Comparison of ENCODE assay signal across 14 cellular contexts in genomic region chrX:154040863-154041262, GRCh38. TPM values are rescaled to one million over a fixed set of nuclear protein-coding genes. Genes with fewer than 3 reads are reported as not detected.
DNase-seq lines count a peak whose midpoint lies in the region; ATAC-seq and TF ChIP-seq lines count a peak whose summit lies in the region.
"Had no signal": no experiment of that assay in that cellular context is flagged by ENCODE, and none has a peak within 500 bp of the region (broad histone marks: within the 10 kb centered on the region; RNA-seq: fewer than 3 reads in every experiment).

No MANE protein-coding gene starts in this region.

- intact Hi-C loops in activated CD4-positive, alpha-beta T cell treated with anti-CD3 and anti-CD28 coated beads for 36 hours (cut with DNase I, micrococcal nuclease), result no loop called here

- no peak overlapping the region for H3K4me3 Mint-ChIP-seq in activated CD4-positive, alpha-beta T cell treated with anti-CD3 and anti-CD28 coated beads for 36 hours
- peak overlapping the region; percentile 42 for H3K4me3 Mint-ChIP-seq in activated T-helper 17 cell treated with anti-CD3 and anti-CD28 coated beads, Interleukin-2, amount 50 U/mL, for 72 hours
- peak overlapping the region; percentile 13 to 31 for H3K4me3 Mint-ChIP-seq in stimulated activated naive CD8-positive, alpha-beta T cell treated with anti-CD3 and anti-CD28 coated beads, Interleukin-15, amount 100 ng/mL, for 72 hours
- H3K4me3 Mint-ChIP-seq: stimulated activated naive B cell treated with anti-CD40 and anti-IgM and Interleukin-4, amounts not matched to agents 10 μg/mL and 1 μg/mL and 100 μg/mL, for 72 hours had no signal

- peaks cover 0 to 4% of the 10 kb centered on the region in 2 donors for H3K9me3 ChIP-seq in lung (ENCODE audit: control insufficient read depth in 2 of 2, insufficient read depth in 1 of 2, low read length in 1 of 2)

- no peaks in the 10 kb centered on the region for H3K27me3 Mint-ChIP-seq in activated CD4-positive, alpha-beta T cell treated with anti-CD3 and anti-CD28 coated beads for 36 hours
- H3K27me3 Mint-ChIP-seq in activated T-helper 17 cell treated with anti-CD3 and anti-CD28 coated beads, Interleukin-2, amount 50 U/mL, for 72 hours, result no peaks in the 10 kb centered on the region
- no peaks in the 10 kb centered on the region for H3K27me3 Mint-ChIP-seq in stimulated activated naive CD8-positive, alpha-beta T cell treated with anti-CD3 and anti-CD28 coated beads, Interleukin-15, amount 100 ng/mL, for 72 hours
- H3K27me3 Mint-ChIP-seq: stimulated activated naive B cell treated with anti-CD40 and anti-IgM and Interleukin-4, amounts not matched to agents 10 μg/mL and 1 μg/mL and 100 μg/mL, for 72 hours had no signal

- peak overlapping the region in 1 of 2 donors; percentile 33 for H3K27ac ChIP-seq in lung (ENCODE audit: low read depth in 1 of 2, low read length in 1 of 2)
- H3K27ac ChIP-seq: 22Rv1 had no signal

- WGBS in lung, 2 donors, result 48 to 82% methylated on average over 13 of the region's 13 CpGs

- ATAC-seq in activated CD4-positive, alpha-beta T cell treated with anti-CD3 and anti-CD28 coated beads for 36 hours, result no peak
- ATAC-seq in activated T-helper 17 cell treated with anti-CD3 and anti-CD28 coated beads, Interleukin-2, amount 50 U/mL, for 72 hours (replicated peaks), result peak; percentile 6
- peak; percentile 5 for ATAC-seq in lung (ENCODE audit: insufficient read depth, low FRiP score)
- peak; percentile 34 for ATAC-seq in stimulated activated naive CD8-positive, alpha-beta T cell treated with anti-CD3 and anti-CD28 coated beads, Interleukin-15, amount 100 ng/mL, for 72 hours
- ATAC-seq in HG03280 (IDR thresholded peaks at IDR 0.05; ENCODE audit: unreplicated experiment), result no peak

- no peaks in the 10 kb centered on the region for H3K27me3 ChIP-seq in lung (ENCODE audit: control insufficient read depth, insufficient read depth)

- H3K4me1 Mint-ChIP-seq in activated CD4-positive, alpha-beta T cell treated with anti-CD3 and anti-CD28 coated beads for 36 hours, result peaks cover 46% of the 10 kb centered on the region
- H3K4me1 Mint-ChIP-seq in activated T-helper 17 cell treated with anti-CD3 and anti-CD28 coated beads, Interleukin-2, amount 50 U/mL, for 72 hours, result peaks cover 12% of the 10 kb centered on the region
- H3K4me1 Mint-ChIP-seq in stimulated activated naive CD8-positive, alpha-beta T cell treated with anti-CD3 and anti-CD28 coated beads, Interleukin-15, amount 100 ng/mL, for 72 hours, result peaks cover 44% of the 10 kb centered on the region

- H3K4me3 ChIP-seq in lung (no peak overlapping the region), foreskin fibroblast (ENCODE audit: low read depth in 1 of 2, low read length in 2 of 2) (no peak overlapping the region)

- peaks cover 21% of the 10 kb centered on the region for H3K36me3 Mint-ChIP-seq in activated CD4-positive, alpha-beta T cell treated with anti-CD3 and anti-CD28 coated beads for 36 hours (ENCODE audit: low read depth)
- peaks cover 63% of the 10 kb centered on the region for H3K36me3 Mint-ChIP-seq in activated T-helper 17 cell treated with anti-CD3 and anti-CD28 coated beads, Interleukin-2, amount 50 U/mL, for 72 hours (ENCODE audit: low read depth)

- CTCF ChIA-PET in activated CD4-positive, alpha-beta T cell treated with anti-CD3 and anti-CD28 coated beads for 36 hours (lab: Charles Lee), result interaction anchor here (1.0 to 1.3 kb wide), 3 partner anchors 12 to 27 kb away, joined by 3 to 6 read pairs (median 4); no protein-coding TSS in a partner anchor

- peak overlapping the region; percentile 80 for H3K27ac Mint-ChIP-seq in activated CD4-positive, alpha-beta T cell treated with anti-CD3 and anti-CD28 coated beads for 36 hours
- H3K27ac Mint-ChIP-seq in activated T-helper 17 cell treated with anti-CD3 and anti-CD28 coated beads, Interleukin-2, amount 50 U/mL, for 72 hours, result peak overlapping the region; percentile 61
- peak overlapping the region in 1 of 2 donors; percentile 34 for H3K27ac Mint-ChIP-seq in stimulated activated naive CD8-positive, alpha-beta T cell treated with anti-CD3 and anti-CD28 coated beads, Interleukin-15, amount 100 ng/mL, for 72 hours

- DNase-seq in activated CD4-positive, alpha-beta T cell treated with anti-CD3 and anti-CD28 coated beads for 36 hours, result no peak
- DNase-seq in activated CD4-positive, alpha-beta T cell treated with anti-CD3 and anti-CD28 coated beads for 4 hours, result no peak
- DNase-seq in lung (ENCODE audit: low spot score) (no peak), NCI-H748 treated with DMSO at 0.1 percent for 48 hours (lab: John Stamatoyannopoulos, UW) (no peak), foreskin fibroblast (no peak)
- DNase-seq in stimulated activated naive CD8-positive, alpha-beta T cell treated with anti-CD3 and anti-CD28 coated beads, Interleukin-15, amount 100 ng/mL, for 72 hours, result peak in 1 of 2 donors; percentile 13
- DNase-seq: NCI-H1930; SHP77 treated with DMSO at 0.1 percent for 48 hours; stimulated activated CD4-positive, alpha-beta T cell treated with anti-CD3 and anti-CD28 coated beads, Interleukin-4, amount 100 ng/mL, for 24 hours; stimulated activated naive B cell treated with anti-CD40 and anti-IgM and Interleukin-4, amounts not matched to agents 10 μg/mL and 1 μg/mL and 100 μg/mL, for 72 hours; T1000 had no signal

- H3K36me3 ChIP-seq in lung (ENCODE audit: control insufficient read depth in 2 of 2, insufficient read depth in 2 of 2, low read length in 2 of 2), result no peaks in the 10 kb centered on the region

- H3K4me1 ChIP-seq in lung (ENCODE audit: control insufficient read depth in 2 of 2, insufficient read depth in 2 of 2, low read length in 2 of 2), result peaks cover 1 to 14% of the 10 kb centered on the region in 2 donors

- POLR2A ChIA-PET in activated CD4-positive, alpha-beta T cell treated with anti-CD3 and anti-CD28 coated beads for 36 hours (lab: Charles Lee), result interaction anchor here (1.2 kb wide), 1 partner anchor 26 kb away, joined by 3 read pairs; no protein-coding TSS in a partner anchor

- TF ChIP-seq CTCF in lung (IDR thresholded peaks at IDR 0.05; ENCODE audit: control extremely low read depth, extremely low read depth) (no peak), foreskin fibroblast (IDR thresholded peaks at IDR 0.05; ENCODE audit: low read depth, low read length) (no peak)

- no peaks in the 10 kb centered on the region for H3K9me3 Mint-ChIP-seq in activated CD4-positive, alpha-beta T cell treated with anti-CD3 and anti-CD28 coated beads for 36 hours (ENCODE audit: low read depth)
- H3K9me3 Mint-ChIP-seq in activated T-helper 17 cell treated with anti-CD3 and anti-CD28 coated beads, Interleukin-2, amount 50 U/mL, for 72 hours, result no peaks in the 10 kb centered on the region
- no peaks in the 10 kb centered on the region for H3K9me3 Mint-ChIP-seq in stimulated activated naive CD8-positive, alpha-beta T cell treated with anti-CD3 and anti-CD28 coated beads, Interleukin-15, amount 100 ng/mL, for 72 hours
- H3K9me3 Mint-ChIP-seq: stimulated activated naive B cell treated with anti-CD40 and anti-IgM and Interleukin-4, amounts not matched to agents 10 μg/mL and 1 μg/mL and 100 μg/mL, for 72 hours had no signal

RNA-seq across cellular contexts. Expression of gene IRAK1, which starts 21.2 kb away (rescaled TPM):
- total RNA-seq in activated CD4-positive, alpha-beta T cell treated with anti-CD3 and anti-CD28 coated beads for 36 hours, result 10 to 100 TPM; 84.3 to 93.6 TPM
- total RNA-seq in activated T-helper 17 cell treated with anti-CD3 and anti-CD28 coated beads, Interleukin-2, amount 50 U/mL, for 72 hours, result 100 to 1,000 TPM; 113 to 224 TPM
- 100 to 1,000 TPM in 1 of 2 donors, 10 to 100 TPM in 1; 24.6 to 153 TPM for total RNA-seq in lung
- polyA plus RNA-seq in lung, result 100 to 1,000 TPM in 1 of 2 donors, 10 to 100 TPM in 1; 64.5 to 131 TPM

RNA-seq across cellular contexts. Expression of gene MECP2, which starts 56.7 kb away (rescaled TPM):
- total RNA-seq in activated CD4-positive, alpha-beta T cell treated with anti-CD3 and anti-CD28 coated beads for 36 hours, result 10 to 100 TPM; 50.7 to 60.0 TPM
- total RNA-seq in activated T-helper 17 cell treated with anti-CD3 and anti-CD28 coated beads, Interleukin-2, amount 50 U/mL, for 72 hours, result 10 to 100 TPM; 72.2 to 87.8 TPM
- 10 to 100 TPM; 53.4 to 62.9 TPM for total RNA-seq in lung
- polyA plus RNA-seq in lung, result 10 to 100 TPM; 20.4 to 24.5 TPM

Comparison
In these comparisons a context has a peak if more than half of its experiments do, and no peak if none do; other contexts are left out.
1. ATAC-seq: peak in activated T-helper 17 cell treated with anti-CD3 and anti-CD28 coated beads, Interleukin-2, amount 50 U/mL, for 72 hours (single experiment), lung (single experiment) and stimulated activated naive CD8-positive, alpha-beta T cell treated with anti-CD3 and anti-CD28 coated beads, Interleukin-15, amount 100 ng/mL, for 72 hours (single experiment); none in activated CD4-positive, alpha-beta T cell treated with anti-CD3 and anti-CD28 coated beads for 36 hours (single experiment) and HG03280 (single experiment).